In the genomic region with DNA sequence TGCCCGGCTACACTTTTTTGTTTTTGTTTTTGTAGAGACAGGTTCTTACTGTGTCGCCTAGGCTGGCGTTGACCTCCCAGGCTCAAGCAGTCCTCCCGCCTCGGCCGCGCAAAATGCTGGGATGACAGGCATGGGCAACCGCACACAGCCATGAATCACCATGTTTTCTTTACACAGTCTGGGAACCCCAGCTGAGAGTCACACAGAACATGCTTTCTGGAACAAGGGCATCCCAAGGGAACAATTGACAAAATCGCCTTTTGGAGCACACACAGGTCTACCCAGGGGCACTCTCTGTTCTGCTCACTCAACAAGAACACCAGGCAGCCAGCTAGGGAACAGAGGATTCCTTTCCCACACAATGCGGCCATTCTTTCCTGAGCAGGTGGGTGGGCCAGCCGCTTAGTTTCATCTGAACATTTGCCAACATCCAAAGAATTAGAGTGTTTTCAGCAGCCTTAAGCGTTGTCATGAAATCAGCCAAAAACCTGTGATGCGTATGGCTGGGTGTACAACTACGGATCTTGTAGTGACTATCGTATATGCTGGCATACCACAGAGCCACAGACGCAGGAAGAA, we compare ENCODE assay signal across 1 cellular context.
TF ChIP-seq lines count a peak whose summit lies in the region.

No MANE protein-coding gene starts in this region.

TF ChIP-seq in H1, 55 proteins besides CTCF, POLR2A, EP300 and RAD21:
- TF ChIP-seq RNF2 (IDR thresholded peaks at IDR 0.05; ENCODE audit: borderline replicate concordance, low read depth, low read length, missing control alignments, poor library complexity, severe bottlenecking) (no peak), KDM1A (IDR thresholded peaks at IDR 0.05; ENCODE audit: borderline replicate concordance, low read length) (no peak), BACH1 (IDR thresholded peaks at IDR 0.05; ENCODE audit: low read length) (no peak), NANOG (IDR thresholded peaks at IDR 0.05; ENCODE audit: insufficient read depth, low read depth, low read length, poor library complexity, severe bottlenecking) (no peak), RBBP5 (IDR thresholded peaks at IDR 0.05; ENCODE audit: borderline replicate concordance, low read depth, low read length) (no peak), YY1 (IDR thresholded peaks at IDR 0.05; ENCODE audit: low read depth, low read length) (no peak), SIRT6 (IDR thresholded peaks at IDR 0.05; ENCODE audit: low read length) (no peak), SAP30 (IDR thresholded peaks at IDR 0.05; ENCODE audit: insufficient read depth, insufficient replicate concordance, low read length) (no peak), CREB1 (IDR thresholded peaks at IDR 0.05) (no peak), BCL11A (IDR thresholded peaks at IDR 0.05; ENCODE audit: low read depth in 2 of 2, low read length in 2 of 2) (no peak), TAF7 (optimal IDR thresholded peaks at IDR 0.05; ENCODE audit: borderline replicate concordance, low read depth, low read length) (no peak), TEAD4 (IDR thresholded peaks at IDR 0.05; ENCODE audit: low read depth, low read length) (no peak), FOSL1 (IDR thresholded peaks at IDR 0.05; ENCODE audit: insufficient read depth, low read depth, low read length) (no peak), CHD2 (IDR thresholded peaks at IDR 0.05; ENCODE audit: low read length) (no peak), SIX5 (IDR thresholded peaks at IDR 0.05; ENCODE audit: low read depth, low read length) (no peak), CTBP2 (IDR thresholded peaks at IDR 0.05; ENCODE audit: borderline replicate concordance, insufficient read depth, insufficient read length, low read length) (no peak), RFX5 (IDR thresholded peaks at IDR 0.05; ENCODE audit: borderline replicate concordance, low read depth, low read length) (no peak), SUZ12 (IDR thresholded peaks at IDR 0.05; ENCODE audit: low read length) (no peak)
- TF ChIP-seq, protein P1, sequence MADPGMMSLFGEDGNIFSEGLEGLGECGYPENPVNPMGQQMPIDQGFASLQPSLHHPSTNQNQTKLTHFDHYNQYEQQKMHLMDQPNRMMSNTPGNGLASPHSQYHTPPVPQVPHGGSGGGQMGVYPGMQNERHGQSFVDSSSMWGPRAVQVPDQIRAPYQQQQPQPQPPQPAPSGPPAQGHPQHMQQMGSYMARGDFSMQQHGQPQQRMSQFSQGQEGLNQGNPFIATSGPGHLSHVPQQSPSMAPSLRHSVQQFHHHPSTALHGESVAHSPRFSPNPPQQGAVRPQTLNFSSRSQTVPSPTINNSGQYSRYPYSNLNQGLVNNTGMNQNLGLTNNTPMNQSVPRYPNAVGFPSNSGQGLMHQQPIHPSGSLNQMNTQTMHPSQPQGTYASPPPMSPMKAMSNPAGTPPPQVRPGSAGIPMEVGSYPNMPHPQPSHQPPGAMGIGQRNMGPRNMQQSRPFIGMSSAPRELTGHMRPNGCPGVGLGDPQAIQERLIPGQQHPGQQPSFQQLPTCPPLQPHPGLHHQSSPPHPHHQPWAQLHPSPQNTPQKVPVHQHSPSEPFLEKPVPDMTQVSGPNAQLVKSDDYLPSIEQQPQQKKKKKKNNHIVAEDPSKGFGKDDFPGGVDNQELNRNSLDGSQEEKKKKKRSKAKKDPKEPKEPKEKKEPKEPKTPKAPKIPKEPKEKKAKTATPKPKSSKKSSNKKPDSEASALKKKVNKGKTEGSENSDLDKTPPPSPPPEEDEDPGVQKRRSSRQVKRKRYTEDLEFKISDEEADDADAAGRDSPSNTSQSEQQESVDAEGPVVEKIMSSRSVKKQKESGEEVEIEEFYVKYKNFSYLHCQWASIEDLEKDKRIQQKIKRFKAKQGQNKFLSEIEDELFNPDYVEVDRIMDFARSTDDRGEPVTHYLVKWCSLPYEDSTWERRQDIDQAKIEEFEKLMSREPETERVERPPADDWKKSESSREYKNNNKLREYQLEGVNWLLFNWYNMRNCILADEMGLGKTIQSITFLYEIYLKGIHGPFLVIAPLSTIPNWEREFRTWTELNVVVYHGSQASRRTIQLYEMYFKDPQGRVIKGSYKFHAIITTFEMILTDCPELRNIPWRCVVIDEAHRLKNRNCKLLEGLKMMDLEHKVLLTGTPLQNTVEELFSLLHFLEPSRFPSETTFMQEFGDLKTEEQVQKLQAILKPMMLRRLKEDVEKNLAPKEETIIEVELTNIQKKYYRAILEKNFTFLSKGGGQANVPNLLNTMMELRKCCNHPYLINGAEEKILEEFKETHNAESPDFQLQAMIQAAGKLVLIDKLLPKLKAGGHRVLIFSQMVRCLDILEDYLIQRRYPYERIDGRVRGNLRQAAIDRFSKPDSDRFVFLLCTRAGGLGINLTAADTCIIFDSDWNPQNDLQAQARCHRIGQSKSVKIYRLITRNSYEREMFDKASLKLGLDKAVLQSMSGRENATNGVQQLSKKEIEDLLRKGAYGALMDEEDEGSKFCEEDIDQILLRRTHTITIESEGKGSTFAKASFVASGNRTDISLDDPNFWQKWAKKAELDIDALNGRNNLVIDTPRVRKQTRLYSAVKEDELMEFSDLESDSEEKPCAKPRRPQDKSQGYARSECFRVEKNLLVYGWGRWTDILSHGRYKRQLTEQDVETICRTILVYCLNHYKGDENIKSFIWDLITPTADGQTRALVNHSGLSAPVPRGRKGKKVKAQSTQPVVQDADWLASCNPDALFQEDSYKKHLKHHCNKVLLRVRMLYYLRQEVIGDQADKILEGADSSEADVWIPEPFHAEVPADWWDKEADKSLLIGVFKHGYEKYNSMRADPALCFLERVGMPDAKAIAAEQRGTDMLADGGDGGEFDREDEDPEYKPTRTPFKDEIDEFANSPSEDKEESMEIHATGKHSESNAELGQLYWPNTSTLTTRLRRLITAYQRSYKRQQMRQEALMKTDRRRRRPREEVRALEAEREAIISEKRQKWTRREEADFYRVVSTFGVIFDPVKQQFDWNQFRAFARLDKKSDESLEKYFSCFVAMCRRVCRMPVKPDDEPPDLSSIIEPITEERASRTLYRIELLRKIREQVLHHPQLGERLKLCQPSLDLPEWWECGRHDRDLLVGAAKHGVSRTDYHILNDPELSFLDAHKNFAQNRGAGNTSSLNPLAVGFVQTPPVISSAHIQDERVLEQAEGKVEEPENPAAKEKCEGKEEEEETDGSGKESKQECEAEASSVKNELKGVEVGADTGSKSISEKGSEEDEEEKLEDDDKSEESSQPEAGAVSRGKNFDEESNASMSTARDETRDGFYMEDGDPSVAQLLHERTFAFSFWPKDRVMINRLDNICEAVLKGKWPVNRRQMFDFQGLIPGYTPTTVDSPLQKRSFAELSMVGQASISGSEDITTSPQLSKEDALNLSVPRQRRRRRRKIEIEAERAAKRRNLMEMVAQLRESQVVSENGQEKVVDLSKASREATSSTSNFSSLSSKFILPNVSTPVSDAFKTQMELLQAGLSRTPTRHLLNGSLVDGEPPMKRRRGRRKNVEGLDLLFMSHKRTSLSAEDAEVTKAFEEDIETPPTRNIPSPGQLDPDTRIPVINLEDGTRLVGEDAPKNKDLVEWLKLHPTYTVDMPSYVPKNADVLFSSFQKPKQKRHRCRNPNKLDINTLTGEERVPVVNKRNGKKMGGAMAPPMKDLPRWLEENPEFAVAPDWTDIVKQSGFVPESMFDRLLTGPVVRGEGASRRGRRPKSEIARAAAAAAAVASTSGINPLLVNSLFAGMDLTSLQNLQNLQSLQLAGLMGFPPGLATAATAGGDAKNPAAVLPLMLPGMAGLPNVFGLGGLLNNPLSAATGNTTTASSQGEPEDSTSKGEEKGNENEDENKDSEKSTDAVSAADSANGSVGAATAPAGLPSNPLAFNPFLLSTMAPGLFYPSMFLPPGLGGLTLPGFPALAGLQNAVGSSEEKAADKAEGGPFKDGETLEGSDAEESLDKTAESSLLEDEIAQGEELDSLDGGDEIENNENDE (IDR thresholded peaks at IDR 0.05; ENCODE audit: insufficient replicate concordance, low read length) = no peak
